24 cellular contexts compared by ENCODE assay signal in the genomic region with DNA sequence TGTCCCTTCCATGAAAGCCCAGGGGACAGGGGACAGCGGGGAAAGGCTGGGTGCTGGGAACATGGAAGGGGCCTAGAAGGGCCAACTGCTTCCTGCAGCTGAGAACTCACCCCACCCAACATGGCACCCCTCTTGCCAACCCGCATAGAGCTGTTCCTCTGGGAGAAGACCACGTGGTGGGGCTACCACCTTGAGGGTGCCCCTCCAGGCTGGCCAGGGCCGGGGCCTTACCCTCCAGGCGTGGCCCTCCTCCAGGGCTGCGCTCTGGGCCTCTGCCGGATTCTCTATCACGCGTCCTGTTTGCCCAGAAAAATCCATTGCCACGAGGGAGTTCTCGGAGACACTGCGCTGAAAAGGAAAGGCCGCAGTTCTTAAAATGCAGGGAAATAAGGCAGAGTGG. TPM values are rescaled to one million over a fixed set of nuclear protein-coding genes. Genes with fewer than 3 reads are reported as not detected.
A peak's percentile ranks its signal among the peaks of the same experiment; 100 is the strongest.
DNase-seq lines count a peak whose midpoint lies in the region; ATAC-seq and TF ChIP-seq lines count a peak whose summit lies in the region.
"Had no signal": no experiment of that assay in that cellular context is flagged by ENCODE, and none has a peak within 500 bp of the region (broad histone marks: within the 10 kb centered on the region; RNA-seq: fewer than 3 reads in every experiment).

No MANE protein-coding gene starts in this region.

- H3K4me3 ChIP-seq in aorta (ENCODE audit: low read length in 2 of 2) = no peak overlapping the region
- H3K4me3 ChIP-seq: A549; BLaER1 treated with 17β-estradiol and CSF1 and Interleukin-3, amounts not matched to agents 10 nM and 100 nM; GM23338 had no signal

- no peaks in the 10 kb centered on the region for H3K27me3 ChIP-seq in aorta (ENCODE audit: control insufficient read depth in 1 of 2, insufficient read depth in 2 of 2, low read length in 1 of 2)
- H3K27me3 ChIP-seq: BE2C; BLaER1 treated with 17β-estradiol and CSF1 and Interleukin-3, amounts not matched to agents 10 nM and 100 nM had no signal

- no peaks in the 10 kb centered on the region for H3K9me3 ChIP-seq in aorta (ENCODE audit: control insufficient read depth, low read length)
- H3K9me3 ChIP-seq: A549, BE2C had no signal

- H3K9me3 Mint-ChIP-seq in stimulated activated naive CD8-positive, alpha-beta T cell treated with anti-CD3 and anti-CD28 coated beads, Interleukin-15, amount 100 ng/mL, for 72 hours = peaks cover 6 to 13% of the 10 kb centered on the region in 2 donors
- no peaks in the 10 kb centered on the region for H3K9me3 Mint-ChIP-seq in type B pancreatic cell
- H3K9me3 Mint-ChIP-seq: GM23338, H9 had no signal

- no peak overlapping the region for H3K4me3 Mint-ChIP-seq in stimulated activated naive CD8-positive, alpha-beta T cell treated with anti-CD3 and anti-CD28 coated beads, Interleukin-15, amount 100 ng/mL, for 72 hours
- no peak overlapping the region for H3K4me3 Mint-ChIP-seq in type B pancreatic cell
- H3K4me3 Mint-ChIP-seq: GM23338, H9 had no signal

- no peak for TF ChIP-seq CTCF in type B pancreatic cell (conservative IDR thresholded peaks at IDR 0.05)

- H3K4me1 ChIP-seq in aorta (ENCODE audit: control insufficient read depth in 1 of 2, insufficient read depth in 2 of 2, low read length in 2 of 2) = no peaks in the 10 kb centered on the region
- H3K4me1 ChIP-seq: A549 had no signal

- H3K27ac Mint-ChIP-seq in stimulated activated naive CD8-positive, alpha-beta T cell treated with anti-CD3 and anti-CD28 coated beads, Interleukin-15, amount 100 ng/mL, for 72 hours = no peak overlapping the region
- no peak overlapping the region for H3K27ac Mint-ChIP-seq in type B pancreatic cell
- H3K27ac Mint-ChIP-seq: CD4-positive, alpha-beta memory T cell; H9 had no signal

- intact Hi-C loops in aorta (cut with DNase I) = no loop called here

- H3K36me3 Mint-ChIP-seq in type B pancreatic cell = peaks cover 8% of the 10 kb centered on the region

- H3K4me1 Mint-ChIP-seq in stimulated activated naive CD8-positive, alpha-beta T cell treated with anti-CD3 and anti-CD28 coated beads, Interleukin-15, amount 100 ng/mL, for 72 hours = peaks cover 19% of the 10 kb centered on the region
- peaks cover 6% of the 10 kb centered on the region for H3K4me1 Mint-ChIP-seq in type B pancreatic cell (ENCODE audit: unreplicated experiment)

- DNase-seq in stimulated activated naive CD8-positive, alpha-beta T cell treated with anti-CD3 and anti-CD28 coated beads, Interleukin-15, amount 100 ng/mL, for 72 hours = no peak
- no peak for DNase-seq in stimulated activated naive CD8-positive, alpha-beta T cell treated with anti-CD3 and anti-CD28 coated beads, Interleukin-15, Interleukin-2, amounts not matched to agents 100 U/mL and 50 U/mL, for 24 hours
- DNase-seq in type B pancreatic cell (ENCODE audit: extremely low spot score, unreplicated experiment) (peak; percentile 49), aorta (no peak), NCI-H2107 treated with DMSO at 0.1 percent for 48 hours (lab: John Stamatoyannopoulos, UW; ENCODE audit: unreplicated experiment) (no peak), NCI-H1417 (lab: John Stamatoyannopoulos, UW) (no peak)
- DNase-seq: 8988T; ACHN; AML-193; BE2C; Calu3; CD4-positive, alpha-beta memory T cell; COR-L47; DMS53; DMS79 treated with DMSO at 0.1 percent for 48 hours; GF-D8; H9 had no signal

- H3K27ac ChIP-seq in aorta (ENCODE audit: low read depth in 1 of 2, low read length in 2 of 2) = no peak overlapping the region
- H3K27ac ChIP-seq: A549; BLaER1 treated with 17β-estradiol and CSF1 and Interleukin-3, amounts not matched to agents 10 nM and 100 nM had no signal

- peak; percentile 54 for ATAC-seq in stimulated activated naive CD8-positive, alpha-beta T cell treated with anti-CD3 and anti-CD28 coated beads, Interleukin-15, amount 100 ng/mL, for 72 hours
- ATAC-seq in stimulated activated naive CD8-positive, alpha-beta T cell treated with anti-CD3 and anti-CD28 coated beads, Interleukin-15, Interleukin-2, amounts not matched to agents 100 U/mL and 50 U/mL, for 24 hours = no peak
- ATAC-seq in aorta (ENCODE audit: low FRiP score) = peak; percentile 29
- ATAC-seq: A549, GM23338, HCT116 had no signal

- no peaks in the 10 kb centered on the region for H3K27me3 Mint-ChIP-seq in stimulated activated naive CD8-positive, alpha-beta T cell treated with anti-CD3 and anti-CD28 coated beads, Interleukin-15, amount 100 ng/mL, for 72 hours
- no peaks in the 10 kb centered on the region for H3K27me3 Mint-ChIP-seq in type B pancreatic cell
- H3K27me3 Mint-ChIP-seq: CD4-positive, alpha-beta memory T cell had no signal

- H3K36me3 ChIP-seq in aorta (ENCODE audit: control insufficient read depth in 1 of 2, insufficient read depth in 2 of 2, low read length in 1 of 2) = peaks cover 0 to 3% of the 10 kb centered on the region in 2 donors
- H3K36me3 ChIP-seq: BE2C had no signal

- WGBS in aorta, 2 donors = 95 to 96% methylated on average over 13 of the region's 13 CpGs

RNA-seq across cellular contexts. Expression of a gene that starts 39.9 kb away (rescaled TPM):
- total RNA-seq in type B pancreatic cell (ENCODE audit: low replicate concordance) = 29.9 and 71.9 TPM in 2 replicates
- not detected for total RNA-seq in aorta
- 10 to 100 TPM in 1 of 2 donors, not detected in 1; 49.6 TPM for polyA plus RNA-seq in aorta
- total RNA-seq: CD4-positive, alpha-beta memory T cell; Daoy; G401; GM23338; H4; H9 had no signal
- polyA plus RNA-seq: CD4-positive, alpha-beta memory T cell; GM23338 had no signal

Comparison
In these comparisons a context has a peak if more than half of its experiments do, and no peak if none do; other contexts are left out.
1. RNA of a gene that starts 39.9 kb away (total RNA-seq): 29.9 to 71.9 TPM in type B pancreatic cell; not detected in aorta; every median in the first group is over 10 times any median in the second.